In genomic region chr7:14888904-14889482, GRCh38 we compare ENCODE assay signal across 29 cellular contexts. TPM values are rescaled to one million over a fixed set of nuclear protein-coding genes. Genes with fewer than 3 reads are reported as not detected.
A peak's percentile ranks its signal among the peaks of the same experiment; 100 is the strongest.
DNase-seq lines count a peak whose midpoint lies in the region; ATAC-seq, FAIRE-seq and TF ChIP-seq lines count a peak whose summit lies in the region.
"Had no signal": no experiment of that assay in that cellular context is flagged by ENCODE, and none has a peak within 500 bp of the region (broad histone marks: within the 10 kb centered on the region; RNA-seq: fewer than 3 reads in every experiment).

No MANE protein-coding gene starts in this region.

- in situ Hi-C loops in HepG2 (cut with HindIII; ENCODE audit: extremely low pct_ligation_motif_present, low pct_unique_long_range_greater_than_20kb) = no loop called here
- in situ Hi-C loops in KBM-7 (cut with MboI; ENCODE audit: low pct_unique_long_range_greater_than_20kb, low sequenced_read_pairs) = no loop called here

- H2AFZ ChIP-seq in HepG2 (ENCODE audit: low read length) (no peak overlapping the region), hepatocyte (no peak overlapping the region)

- H3K4me2 ChIP-seq in HepG2 (ENCODE audit: low read depth, low read length) (no peak overlapping the region), hepatocyte (no peak overlapping the region)
- H3K4me2 ChIP-seq: BLaER1 treated with 17β-estradiol and CSF1 and Interleukin-3, amounts not matched to agents 10 nM and 100 nM had no signal

- no peaks in the 10 kb centered on the region for H3K9me2 ChIP-seq in hepatocyte (replicated peaks; ENCODE audit: insufficient read depth)

- H3K4me3 ChIP-seq in right lobe of liver = no peak overlapping the region
- no peak overlapping the region for H3K4me3 ChIP-seq in HepG2 (replicated peaks in 1 of 3; ENCODE audit: insufficient read depth in 1 of 3, low read depth in 2 of 3, low read length in 3 of 3)
- no peak overlapping the region for H3K4me3 ChIP-seq in SK-N-MC
- no peak overlapping the region for H3K4me3 ChIP-seq in hepatocyte
- H3K4me3 ChIP-seq: BLaER1 treated with 17β-estradiol and CSF1 and Interleukin-3, amounts not matched to agents 10 nM and 100 nM; heart left ventricle; skin epidermis; upper lobe of right lung had no signal

- DNase-seq in right lobe of liver = no peak
- no peak for DNase-seq in HepG2 (ENCODE audit: low spot score)
- no peak for DNase-seq in SK-N-MC (ENCODE audit: low read depth, low spot score)
- DNase-seq in hepatocyte (ENCODE audit: low spot score) = peak; percentile 3
- DNase-seq in KBM-7 = no peak
- no peak for DNase-seq in GDM1 (lab: John Stamatoyannopoulos, UW)
- no peak for DNase-seq in NOMO-1 treated with DMSO at 0.1 percent for 48 hours (lab: John Stamatoyannopoulos, UW; ENCODE audit: unreplicated experiment)
- no peak for DNase-seq in amygdala (lab: John Stamatoyannopoulos, UW)
- DNase-seq: activated CD4-positive, alpha-beta T cell treated with anti-CD3 and anti-CD28 coated beads, Interleukin-2, amount 50 U/mL, for 1 hour; activated CD8-positive, alpha-beta memory T cell treated with anti-CD3 and anti-CD28 coated beads, Interleukin-2, amount 10 ng/mL, durations not matched to agents 7 days and 5 days; activated naive CD4-positive, alpha-beta T cell treated with anti-CD3 and anti-CD28 coated beads, Interleukin-2, amount 50 U/mL, for 16 hours; activated T-cell treated with anti-CD3 and anti-CD28 coated beads, Interleukin-2, amount 50 U/mL, for 72 hours; aorta; Caco-2; central memory CD4-positive, alpha-beta T cell; heart left ventricle; naive B cell; NCI-H1694; NCI-H82; nucleus accumbens; substantia nigra; T-helper 9 cell; upper lobe of right lung had no signal

- no peak for FAIRE-seq in HepG2 (lab: Jason Lieb, UNC)

- TF ChIP-seq EP300 in HepG2 (IDR thresholded peaks at IDR 0.05; ENCODE audit: low read depth in 2 of 2, low read length in 2 of 2) (no peak), HepG2 (CRISPR knock-in tag; IDR thresholded peaks at IDR 0.05; ENCODE audit: borderline replicate concordance) (no peak)

- 25% methylated on average over 1 of the region's 1 CpG for WGBS in right lobe of liver (ENCODE audit: insufficient coverage, low coverage, low lambda C conversion rate, missing lambda C conversion rate)
- WGBS in HepG2 (ENCODE audit: low lambda C conversion rate) = 0% methylated on average over 1 of the region's 1 CpG
- WGBS in hepatocyte (ENCODE audit: low lambda C conversion rate, missing lambda C conversion rate) = 52% methylated on average over 1 of the region's 1 CpG

- H3K9me3 ChIP-seq in right lobe of liver = no peaks in the 10 kb centered on the region
- no peaks in the 10 kb centered on the region; the same call in 1 of the 2 replicates for H3K9me3 ChIP-seq in HepG2 (ENCODE audit: low read length)
- H3K9me3 ChIP-seq in SK-N-MC (ENCODE audit: low read depth, low read length) = no peaks in the 10 kb centered on the region
- H3K9me3 ChIP-seq in hepatocyte (ENCODE audit: low read depth) = no peaks in the 10 kb centered on the region
- H3K9me3 ChIP-seq: BLaER1 treated with 17β-estradiol and CSF1 and Interleukin-3, amounts not matched to agents 10 nM and 100 nM; Caco-2; heart left ventricle; upper lobe of right lung had no signal

- no peak for TF ChIP-seq POLR2A in right lobe of liver (IDR thresholded peaks at IDR 0.05)
- no peak for TF ChIP-seq POLR2A in HepG2 (IDR thresholded peaks at IDR 0.05; ENCODE audit: insufficient read depth in 1 of 2, low read depth in 2 of 2, low read length in 2 of 2)

- TF ChIP-seq CTCF in right lobe of liver (IDR thresholded peaks at IDR 0.05) = no peak
- no peak for TF ChIP-seq CTCF in HepG2 (CRISPR knock-in tag; IDR thresholded peaks at IDR 0.05)
- TF ChIP-seq CTCF in hepatocyte (IDR thresholded peaks at IDR 0.05; ENCODE audit: poor library complexity) = no peak

- H3K27me3 ChIP-seq in right lobe of liver (no peaks in the 10 kb centered on the region), HepG2 (ENCODE audit: control insufficient read depth in 1 of 2, insufficient read depth in 2 of 2, low read length in 2 of 2) (no peaks in the 10 kb centered on the region), hepatocyte (no peaks in the 10 kb centered on the region)
- H3K27me3 ChIP-seq: BLaER1 treated with 17β-estradiol and CSF1 and Interleukin-3, amounts not matched to agents 10 nM and 100 nM; heart left ventricle; upper lobe of right lung had no signal

- POLR2A ChIA-PET in HepG2 (lab: Yijun Ruan, JAX) = no interaction called here

- intact Hi-C loops in right lobe of liver (cut with DNase I) = no loop called here
- intact Hi-C loops in HepG2 (cut with micrococcal nuclease; ENCODE audit: unreplicated experiment) = no loop called here

- TF ChIP-seq RAD21 in HepG2 (CRISPR knock-in tag; IDR thresholded peaks at IDR 0.05) = no peak

- H3K9ac ChIP-seq in HepG2 (ENCODE audit: insufficient read depth, low read depth, low read length) (no peak overlapping the region), SK-N-MC (ENCODE audit: insufficient read length) (no peak overlapping the region)
- H3K9ac ChIP-seq: BLaER1 treated with 17β-estradiol and CSF1 and Interleukin-3, amounts not matched to agents 10 nM and 100 nM had no signal

- CTCF ChIA-PET in HepG2 (lab: Yijun Ruan, JAX; ENCODE audit: low intra/inter-chr PET ratio, low total read pairs) = no interaction called here

- H3K4me1 ChIP-seq in right lobe of liver = no peaks in the 10 kb centered on the region
- H3K4me1 ChIP-seq in HepG2 (ENCODE audit: insufficient read depth, low read length) = no peaks in the 10 kb centered on the region
- no peaks in the 10 kb centered on the region for H3K4me1 ChIP-seq in hepatocyte (ENCODE audit: insufficient read depth)
- H3K4me1 ChIP-seq: Caco-2, heart left ventricle, upper lobe of right lung had no signal

- peak in 3 of 4 donors; percentile 18 to 39 (median 39) for ATAC-seq in right lobe of liver
- no peak for ATAC-seq in HepG2
- ATAC-seq: activated CD8-positive, alpha-beta memory T cell treated with anti-CD3 and anti-CD28 coated beads, Interleukin-2, amount 10 ng/mL, durations not matched to agents 7 days and 5 days; activated T-cell treated with anti-CD3 and anti-CD28 coated beads, Interleukin-2, amount 50 U/mL, for 72 hours; heart left ventricle; Right ventricle myocardium inferior; upper lobe of right lung had no signal

- BruUV-seq in HepG2 (replicated peaks; lab: Mats Ljungman, UMichigan) = no TSS peak

- H3K27ac ChIP-seq in right lobe of liver = no peak overlapping the region
- no peak overlapping the region for H3K27ac ChIP-seq in HepG2 (ENCODE audit: extremely low read length, insufficient read depth, low read length)
- H3K27ac ChIP-seq in SK-N-MC = 0 out of 2 replicates have a peak overlapping the region, but pooled peaks have one; percentile 0
- H3K27ac ChIP-seq in hepatocyte = no peak overlapping the region
- H3K27ac ChIP-seq: BLaER1 treated with 17β-estradiol and CSF1 and Interleukin-3, amounts not matched to agents 10 nM and 100 nM; heart left ventricle; skin epidermis; upper lobe of right lung had no signal

- H3K36me3 ChIP-seq in right lobe of liver = no peaks in the 10 kb centered on the region
- H3K36me3 ChIP-seq in HepG2 (replicated peaks in 1 of 2; ENCODE audit: control insufficient read depth in 1 of 2, insufficient read depth in 2 of 2, low read length in 2 of 2) = no peaks in the 10 kb centered on the region
- H3K36me3 ChIP-seq in SK-N-MC (ENCODE audit: insufficient read depth, low read length) = no peaks in the 10 kb centered on the region
- no peaks in the 10 kb centered on the region for H3K36me3 ChIP-seq in hepatocyte (replicated peaks; ENCODE audit: insufficient read depth, low read depth)
- H3K36me3 ChIP-seq: BLaER1 treated with 17β-estradiol and CSF1 and Interleukin-3, amounts not matched to agents 10 nM and 100 nM; heart left ventricle; upper lobe of right lung had no signal

- no peaks in the 10 kb centered on the region for H3K79me2 ChIP-seq in HepG2 (ENCODE audit: insufficient read depth, low read length)
- no peaks in the 10 kb centered on the region for H3K79me2 ChIP-seq in hepatocyte

- H4K20me1 ChIP-seq in HepG2 (ENCODE audit: insufficient read depth, low read length) (no peaks in the 10 kb centered on the region), hepatocyte (ENCODE audit: insufficient read depth, poor library complexity, severe bottlenecking) (no peaks in the 10 kb centered on the region)
- H4K20me1 ChIP-seq: BLaER1 treated with 17β-estradiol and CSF1 and Interleukin-3, amounts not matched to agents 10 nM and 100 nM had no signal

TF ChIP-seq in HepG2, 621 proteins besides CTCF, POLR2A, EP300 and RAD21 (continues in another document):
- TF ChIP-seq ADNP (CRISPR knock-in tag; IDR thresholded peaks at IDR 0.05) = no peak
- no peak for TF ChIP-seq WIZ (CRISPR knock-in tag; IDR thresholded peaks at IDR 0.05)
- TF ChIP-seq ZNF256 (CRISPR knock-in tag; conservative IDR thresholded peaks at IDR 0.05) = no peak
- peak in 1 of 2 experiments; percentile 8; a peak in 1 of 4 replicates for TF ChIP-seq MAFK (conservative IDR thresholded peaks at IDR 0.05 in 1 of 2, IDR thresholded peaks at IDR 0.05 in 1 of 2; ENCODE audit: low read length in 2 of 2)
- no peak for TF ChIP-seq NR1H2 (CRISPR knock-in tag; IDR thresholded peaks at IDR 0.05; ENCODE audit: borderline replicate concordance, low read depth)

RNA-seq across cellular contexts. Expression of gene DGKB, which starts 13.6 kb away (rescaled TPM):
- total RNA-seq in right lobe of liver (under 1 TPM in 4 of 6 experiments, not detected in 2; 0.11 to 0.16 (median 0.13) TPM), HepG2 (2016; rRNA removed; fragmentation: Illumina TruSeq; extraction: Trizol) (not detected in 2 replicates), hepatocyte (0.12 and 1.7 TPM in 2 replicates)
- not detected in 2 replicates for total RNA-seq in HepG2 (2016; cell fraction: cytosol; rRNA removed; fragmentation: Illumina TruSeq; extraction: Trizol; ENCODE audit: low read depth)
- not detected in 2 replicates for total RNA-seq in HepG2 (2016; cell fraction: insoluble cytoplasmic fraction; rRNA removed; fragmentation: Illumina TruSeq; extraction: Trizol)
- not detected in 2 replicates for total RNA-seq in HepG2 (2016; cell fraction: membrane; rRNA removed; fragmentation: Illumina TruSeq; extraction: Trizol)
- total RNA-seq in HepG2 (2016; cell fraction: nucleus; rRNA removed; fragmentation: Illumina TruSeq; extraction: Trizol) = not detected in 2 replicates
- polyA plus RNA-seq in HepG2 (2011; rRNA removed) (not detected in 2 replicates), hepatocyte (0.28 and 0.35 TPM in 2 replicates)
- not detected in 2 replicates for polyA plus RNA-seq in HepG2 (2011; cell fraction: cytosol; rRNA removed)
- polyA plus RNA-seq in HepG2 (2011; cell fraction: nucleus; rRNA removed) = not detected in 2 replicates
- polyA plus RNA-seq in HepG2 (2012) = not detected in 2 replicates
- polyA plus RNA-seq in HepG2 (2016; cell fraction: cytosol; fragmentation: Illumina TruSeq; extraction: Trizol; ENCODE audit: low read depth) = not detected in 2 replicates
- polyA plus RNA-seq in HepG2 (2016; cell fraction: insoluble cytoplasmic fraction; fragmentation: Illumina TruSeq; extraction: Trizol; ENCODE audit: low read depth) = not detected in 2 replicates
- polyA plus RNA-seq in HepG2 (2016; cell fraction: membrane; fragmentation: Illumina TruSeq; extraction: Trizol; ENCODE audit: low read depth) = not detected in 2 replicates
- not detected in 2 replicates for polyA plus RNA-seq in HepG2 (2016; cell fraction: nucleus; fragmentation: Illumina TruSeq; extraction: Trizol; ENCODE audit: insufficient read depth, low read depth)
- polyA minus RNA-seq in HepG2 (2011; rRNA and poly(A)+ RNA removed; ENCODE audit: low replicate concordance) = not detected in 2 replicates
- polyA minus RNA-seq in HepG2 (2011; cell fraction: cytosol; rRNA and poly(A)+ RNA removed) = not detected in 2 replicates
- polyA minus RNA-seq in HepG2 (2011; cell fraction: nucleus; rRNA and poly(A)+ RNA removed) = not detected in 2 replicates
- total RNA-seq: activated CD8-positive, alpha-beta memory T cell treated with anti-CD3 and anti-CD28 coated beads, Interleukin-2, amount 10 ng/mL, durations not matched to agents 7 days and 5 days; activated T-cell treated with anti-CD3 and anti-CD28 coated beads, Interleukin-2, amount 50 U/mL, for 72 hours; endothelial cell of umbilical vein; fibroblast of villous mesenchyme; pulmonary artery endothelial cell; upper lobe of right lung had no signal
- polyA plus RNA-seq: aorta, endothelial cell of umbilical vein had no signal
